ENCODE assay signal across 24 cellular contexts in the genomic region with DNA sequence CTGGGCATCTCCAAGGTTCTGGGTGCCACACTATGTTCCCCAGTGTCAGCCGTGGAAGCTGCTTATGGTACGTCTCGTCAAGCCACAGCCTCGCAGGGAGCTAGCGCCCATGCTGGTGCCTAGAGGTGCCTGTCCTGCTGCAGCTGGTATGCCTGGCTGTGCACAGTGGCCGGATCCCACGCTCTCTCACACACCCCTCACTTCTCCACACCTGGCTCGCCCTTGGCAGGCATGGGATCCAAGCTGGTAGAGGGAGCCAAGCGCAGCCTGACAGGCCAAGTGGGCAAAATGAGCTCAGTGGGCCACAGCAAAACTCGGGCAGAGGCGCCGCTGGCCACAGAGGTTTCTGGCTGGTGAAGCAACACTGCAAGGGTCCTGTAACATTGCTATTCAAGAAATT.
DNase-seq lines count a peak whose midpoint lies in the region; ATAC-seq and TF ChIP-seq lines count a peak whose summit lies in the region.
"Had no signal": no experiment of that assay in that cellular context is flagged by ENCODE, and none has a peak within 500 bp of the region (broad histone marks: within the 10 kb centered on the region; RNA-seq: fewer than 3 reads in every experiment).

No MANE protein-coding gene starts in this region.

- no peak overlapping the region for H4K91ac ChIP-seq in IMR-90 (ENCODE audit: insufficient read depth, low read depth, low read length)

- H3K27ac Mint-ChIP-seq in mesothelial cell of epicardium = peak overlapping the region; percentile 20
- H3K27ac Mint-ChIP-seq in effector memory CD8-positive, alpha-beta T cell = peak overlapping the region in 1 of 2 donors; percentile 22

- DNase-seq in IMR-90 (no peak), RWPE2 (ENCODE audit: low spot score) (no peak), mesothelial cell of epicardium (ENCODE audit: low spot score in 2 of 2, unreplicated experiment in 2 of 2) (no peak), thyroid gland (peak; percentile 92 to 96), GM19238 (ENCODE audit: insufficient read length, low spot score) (no peak), hippocampal formation (lab: John Stamatoyannopoulos, UW) (no peak)
- DNase-seq in effector memory CD8-positive, alpha-beta T cell = no peak
- DNase-seq: AML-193; CD4-positive, alpha-beta memory T cell; COR-L47; Karpas-422; NCI-H1092; NCI-H1417 treated with DMSO at 0.1 percent for 48 hours; NCI-H1694 treated with DMSO at 0.1 percent for 48 hours; NCI-H2081; NCI-H2227 treated with DMSO at 0.1 percent for 48 hours; NCI-H526 treated with DMSO at 0.1 percent for 48 hours; Peyer's patch; SJCRH30 had no signal

- no peaks in the 10 kb centered on the region for H4K20me1 ChIP-seq in IMR-90 (ENCODE audit: insufficient read depth, low read length)
- H4K20me1 ChIP-seq: BLaER1 treated with 17β-estradiol and CSF1 and Interleukin-3, amounts not matched to agents 10 nM and 100 nM had no signal

- peak overlapping the region; percentile 21; the same call in 1 of the 2 replicates for H2AK5ac ChIP-seq in IMR-90 (ENCODE audit: low read depth, low read length)

- H3K18ac ChIP-seq in IMR-90 (ENCODE audit: low read depth, low read length) = no peak overlapping the region

- H3K36me3 Mint-ChIP-seq in mesothelial cell of epicardium = no peaks in the 10 kb centered on the region
- peaks cover 5% of the 10 kb centered on the region for H3K36me3 Mint-ChIP-seq in effector memory CD8-positive, alpha-beta T cell (ENCODE audit: insufficient read depth)
- H3K36me3 Mint-ChIP-seq: CD4-positive, alpha-beta memory T cell had no signal

- no peaks in the 10 kb centered on the region for H3K79me1 ChIP-seq in IMR-90 (ENCODE audit: low read depth in 1 of 2, low read length in 2 of 2)

- no peaks in the 10 kb centered on the region for H3K4me1 ChIP-seq in IMR-90 (ENCODE audit: control insufficient read depth, insufficient read depth, low read length)
- peaks cover 44% of the 10 kb centered on the region for H3K4me1 ChIP-seq in RWPE2 (ENCODE audit: insufficient read depth, poor library complexity, severe bottlenecking)
- H3K4me1 ChIP-seq in thyroid gland = peaks cover 42% of the 10 kb centered on the region in 2 donors
- H3K4me1 ChIP-seq: Peyer's patch, SJCRH30 had no signal

- in situ Hi-C loops in IMR-90 (cut with MboI; ENCODE audit: low sequenced_read_pairs) = no loop called here

- H3K27ac ChIP-seq in IMR-90 (ENCODE audit: insufficient read depth, low read length) (no peak overlapping the region), RWPE2 (ENCODE audit: poor library complexity, severe bottlenecking) (peak overlapping the region; percentile 89), thyroid gland (peak overlapping the region in 1 of 3 donors; percentile 31)
- H3K27ac ChIP-seq: Peyer's patch, SJCRH30 had no signal

- H2BK120ac ChIP-seq in IMR-90 (ENCODE audit: low read depth, low read length) = no peak overlapping the region

- no peak overlapping the region for H3K14ac ChIP-seq in IMR-90 (replicated peaks; ENCODE audit: low read depth, low read length)

- no peak for ATAC-seq in IMR-90 (ENCODE audit: low read depth)
- ATAC-seq in RWPE2 (ENCODE audit: low read depth) = no peak
- ATAC-seq in effector memory CD8-positive, alpha-beta T cell (replicated peaks) = no peak
- ATAC-seq: HCT116, Right ventricle myocardium inferior, SK-N-SH treated with all-trans-retinoic acid at 6 μM for 48 hours had no signal

- H2BK20ac ChIP-seq in IMR-90 (ENCODE audit: low read depth, low read length) = no peak overlapping the region

- 0 out of 2 replicates have a peak, but pooled peaks cover 2% of the 10 kb centered on the region for H3K9me1 ChIP-seq in IMR-90 (ENCODE audit: insufficient read depth, low read length)

- POLR2A ChIA-PET in IMR-90 (lab: Charles Lee; ENCODE audit: unreplicated experiment) = no interaction called here

- H3K9me3 ChIP-seq in IMR-90 (ENCODE audit: control insufficient read depth, insufficient read depth, low read length) (no peaks in the 10 kb centered on the region), RWPE2 (ENCODE audit: severe bottlenecking) (no peaks in the 10 kb centered on the region), thyroid gland (no peaks in the 10 kb centered on the region)
- H3K9me3 ChIP-seq: A549, Peyer's patch, SJCRH30 had no signal

- no peak overlapping the region for H2AFZ ChIP-seq in IMR-90 (replicated peaks; ENCODE audit: low read length, poor library complexity)

- no peak overlapping the region for H4K5ac ChIP-seq in IMR-90 (ENCODE audit: low read depth, low read length)

- no peak overlapping the region for H2BK15ac ChIP-seq in IMR-90 (ENCODE audit: low read depth, low read length)

- H3K27me3 ChIP-seq in IMR-90 (ENCODE audit: control insufficient read depth, insufficient read depth, low read length) (no peaks in the 10 kb centered on the region), RWPE2 (ENCODE audit: insufficient read depth, poor library complexity, severe bottlenecking) (no peaks in the 10 kb centered on the region), thyroid gland (no peaks in the 10 kb centered on the region)
- H3K27me3 ChIP-seq: BLaER1 treated with 17β-estradiol and CSF1 and Interleukin-3, amounts not matched to agents 10 nM and 100 nM; Peyer's patch; SJCRH30 had no signal

- dilution Hi-C loops in IMR-90 (cut with HindIII; ENCODE audit: low sequenced_read_pairs, unreplicated experiment) = no loop called here

- no peak overlapping the region for H3K9ac ChIP-seq in IMR-90 (ENCODE audit: low read depth, low read length)
- H3K9ac ChIP-seq: BLaER1 treated with 17β-estradiol and CSF1 and Interleukin-3, amounts not matched to agents 10 nM and 100 nM had no signal

- H3K4me1 Mint-ChIP-seq in mesothelial cell of epicardium = peaks cover 51% of the 10 kb centered on the region
- H3K4me1 Mint-ChIP-seq in effector memory CD8-positive, alpha-beta T cell (ENCODE audit: low read depth in 2 of 2) = peaks cover 9 to 10% of the 10 kb centered on the region in 2 donors

- no TSS peak for BruUV-seq in IMR-90 (replicated peaks; lab: Mats Ljungman, UMichigan)

- no peak overlapping the region for H3K56ac ChIP-seq in IMR-90 (ENCODE audit: extremely low read depth, insufficient read depth, low read length)

- H3K36me3 ChIP-seq in IMR-90 (ENCODE audit: control insufficient read depth, insufficient read depth, low read length) = no peaks in the 10 kb centered on the region
- no peaks in the 10 kb centered on the region for H3K36me3 ChIP-seq in RWPE2 (ENCODE audit: low read depth)
- no peaks in the 10 kb centered on the region for H3K36me3 ChIP-seq in thyroid gland
- H3K36me3 ChIP-seq: BLaER1 treated with 17β-estradiol and CSF1 and Interleukin-3, amounts not matched to agents 10 nM and 100 nM; Peyer's patch; SJCRH30 had no signal

- H3K4me3 Mint-ChIP-seq in mesothelial cell of epicardium = no peak overlapping the region
- H3K4me3 Mint-ChIP-seq in effector memory CD8-positive, alpha-beta T cell = no peak overlapping the region
- H3K4me3 Mint-ChIP-seq: CD4-positive, alpha-beta memory T cell had no signal

- H3K9me3 Mint-ChIP-seq in mesothelial cell of epicardium = no peaks in the 10 kb centered on the region
- no peaks in the 10 kb centered on the region for H3K9me3 Mint-ChIP-seq in effector memory CD8-positive, alpha-beta T cell
- H3K9me3 Mint-ChIP-seq: CD4-positive, alpha-beta memory T cell had no signal

- no peak overlapping the region for H3K4me2 ChIP-seq in IMR-90 (ENCODE audit: low read depth, low read length)

- H4K8ac ChIP-seq in IMR-90 (ENCODE audit: low read depth in 2 of 2, low read length in 2 of 2) = no peak overlapping the region

- no peak for TF ChIP-seq CTCF in IMR-90 (conservative IDR thresholded peaks at IDR 0.05; ENCODE audit: low read depth, low read length)
- TF ChIP-seq CTCF in RWPE2 (IDR thresholded peaks at IDR 0.05; ENCODE audit: poor library complexity, severe bottlenecking) = no peak
- no peak for TF ChIP-seq CTCF in mesothelial cell of epicardium (IDR thresholded peaks at IDR 0.05; ENCODE audit: unreplicated experiment)
- no peak for TF ChIP-seq CTCF in thyroid gland (IDR thresholded peaks at IDR 0.05)

- intact Hi-C loops in IMR-90 (cut with micrococcal nuclease) (no loop called here), thyroid gland (cut with DNase I) (no loop called here)

- H3K27me3 Mint-ChIP-seq in mesothelial cell of epicardium (ENCODE audit: low read depth) = no peaks in the 10 kb centered on the region
- H3K27me3 Mint-ChIP-seq in effector memory CD8-positive, alpha-beta T cell = peaks cover 0 to 8% of the 10 kb centered on the region in 2 donors
- H3K27me3 Mint-ChIP-seq: CD4-positive, alpha-beta memory T cell had no signal

- TF ChIP-seq POLR2A in IMR-90 (IDR thresholded peaks at IDR 0.05; ENCODE audit: low read depth, low read length) = no peak
- no peak for TF ChIP-seq POLR2A in thyroid gland (IDR thresholded peaks at IDR 0.05)

- H3K4me3 ChIP-seq in IMR-90 (ENCODE audit: insufficient read depth, low read depth, low read length) (no peak overlapping the region), RWPE2 (ENCODE audit: severe bottlenecking) (no peak overlapping the region), thyroid gland (replicated peaks in 1 of 3) (no peak overlapping the region)
- H3K4me3 ChIP-seq: A549; BLaER1 treated with 17β-estradiol and CSF1 and Interleukin-3, amounts not matched to agents 10 nM and 100 nM; Peyer's patch; SJCRH30 had no signal

- WGBS in IMR-90 (ENCODE audit: extremely low coverage in 2 of 2, insufficient read length in 1 of 2), 2 experiments = 100% methylated on average over 3 of the region's 12 CpGs; no CpG with 5 or more reads in 1 of the 2 experiments
- 50 to 54% methylated on average over 12 of the region's 12 CpGs for WGBS in thyroid gland, 2 donors

- no peak overlapping the region for H2BK5ac ChIP-seq in IMR-90 (ENCODE audit: low read depth, low read length, poor library complexity, severe bottlenecking)

- H2AK9ac ChIP-seq in IMR-90 (replicated peaks; ENCODE audit: low read depth, low read length, poor library complexity) = no peak overlapping the region

- CTCF ChIA-PET in IMR-90 (lab: Yijun Ruan, JAX) = no interaction called here

- no peak for TF ChIP-seq RAD21 in IMR-90 (IDR thresholded peaks at IDR 0.05; ENCODE audit: low read length)

- no peak overlapping the region for H3K23ac ChIP-seq in IMR-90 (ENCODE audit: low read depth, low read length)

- H3K4ac ChIP-seq in IMR-90 (ENCODE audit: low read depth, low read length) = no peak overlapping the region

TF ChIP-seq in IMR-90, 13 proteins besides CTCF, POLR2A, EP300 and RAD21 (continues in another document):
- TF ChIP-seq MAFK (IDR thresholded peaks at IDR 0.05; ENCODE audit: low read depth, low read length) (no peak), CEBPB (IDR thresholded peaks at IDR 0.05; ENCODE audit: low read depth, low read length) (no peak), RCOR1 (IDR thresholded peaks at IDR 0.05; ENCODE audit: insufficient replicate concordance, low read length) (no peak), SMC3 (IDR thresholded peaks at IDR 0.05; ENCODE audit: low read depth, low read length) (no peak), BHLHE40 (IDR thresholded peaks at IDR 0.05; ENCODE audit: low read depth, low read length) (no peak), NFE2L2 (IDR thresholded peaks at IDR 0.05; ENCODE audit: low read depth, low read length) (no peak)

Comparison
In these comparisons a context has a peak if more than half of its experiments do, and no peak if none do; other contexts are left out.
1. DNase-seq: peak in thyroid gland (2 of 2); none in IMR-90 (single experiment), RWPE2 (single experiment), mesothelial cell of epicardium (0 of 2), GM19238 (single experiment), effector memory CD8-positive, alpha-beta T cell (0 of 3) and hippocampal formation (0 of 2).